Comparison of ENCODE assay signal across 1 cellular context in genomic region chr4:16043820-16044554, GRCh38.
TF ChIP-seq lines count a peak whose summit lies in the region.

No MANE protein-coding gene starts in this region.

TF ChIP-seq in WTC11, 78 proteins besides CTCF, POLR2A, EP300 and RAD21 (continued from another document):
- TF ChIP-seq ZNF512 (CRISPR knock-in tag; IDR thresholded peaks at IDR 0.05; ENCODE audit: borderline replicate concordance) (no peak), ZSCAN18 (CRISPR knock-in tag; IDR thresholded peaks at IDR 0.05) (no peak), FOXK1 (CRISPR knock-in tag; IDR thresholded peaks at IDR 0.05) (no peak), SOX15 (CRISPR knock-in tag; IDR thresholded peaks at IDR 0.05) (no peak)
